14 cellular contexts compared by ENCODE assay signal in the genomic region with DNA sequence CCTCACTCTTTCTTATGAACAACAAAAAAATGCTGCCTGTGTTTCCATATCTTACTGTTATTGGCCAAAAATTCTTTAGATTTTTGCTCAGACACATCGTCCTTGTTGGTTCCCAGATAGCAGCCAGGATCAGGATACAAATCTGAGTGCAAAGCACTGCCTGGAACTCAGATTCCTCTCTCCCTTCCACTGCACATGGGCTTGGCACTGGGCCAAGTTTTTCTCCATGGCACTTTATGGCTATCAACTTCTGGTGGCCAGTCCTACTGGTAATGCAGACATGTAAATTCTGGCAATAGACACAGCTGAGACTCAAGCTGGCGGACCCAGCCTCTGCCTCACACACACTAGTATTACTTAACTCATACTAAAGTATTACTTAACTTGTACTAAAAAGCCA.
DNase-seq lines count a peak whose midpoint lies in the region; ATAC-seq and TF ChIP-seq lines count a peak whose summit lies in the region.
"Had no signal": no experiment of that assay in that cellular context is flagged by ENCODE, and none has a peak within 500 bp of the region (broad histone marks: within the 10 kb centered on the region; RNA-seq: fewer than 3 reads in every experiment).

No MANE protein-coding gene starts in this region.

- in situ Hi-C loops in astrocyte of the cerebellum (cut with HindIII; ENCODE audit: low sequenced_read_pairs): no loop called here

- H3K9me3 ChIP-seq in hepatocyte (ENCODE audit: low read depth): no peaks in the 10 kb centered on the region

- POLR2A ChIA-PET in GM10248 (lab: Yijun Ruan, JAX): no interaction called here

- H3K4me1 ChIP-seq in hepatocyte (ENCODE audit: insufficient read depth): peaks cover 14% of the 10 kb centered on the region

- no peak overlapping the region for H3K4me2 ChIP-seq in hepatocyte
- H3K4me2 ChIP-seq: KMS-11 had no signal

- ATAC-seq in HG02759 (IDR thresholded peaks at IDR 0.05; ENCODE audit: unreplicated experiment): no peak

- H3K36me3 ChIP-seq in hepatocyte (replicated peaks; ENCODE audit: insufficient read depth, low read depth): no peaks in the 10 kb centered on the region

- no peaks in the 10 kb centered on the region for H3K9me2 ChIP-seq in hepatocyte (replicated peaks; ENCODE audit: insufficient read depth)

- peak; percentile 18 for DNase-seq in AG08395 (ENCODE audit: low spot score)
- DNase-seq in GM04503 (ENCODE audit: low read depth): peak; percentile 4
- peak; percentile 13 for DNase-seq in astrocyte of the cerebellum (ENCODE audit: low read depth)
- peak; percentile 26 for DNase-seq in hepatocyte (ENCODE audit: low spot score)
- DNase-seq in GM10248 (ENCODE audit: extremely low spot score): no peak
- DNase-seq in coronary artery (ENCODE audit: low spot score): no peak
- DNase-seq in NAMALWA (ENCODE audit: low spot score): no peak
- DNase-seq: activated naive CD4-positive, alpha-beta T cell treated with Interleukin-2 at 50 U/mL for 16 hours; mammary epithelial cell; NCI-H187; occipital lobe; stimulated activated CD8-positive, alpha-beta memory T cell treated with anti-CD3 and anti-CD28 coated beads, Interleukin-4, amount 100 ng/mL, for 48 hours had no signal

- H3K79me2 ChIP-seq in hepatocyte: no peaks in the 10 kb centered on the region

- H3K27ac ChIP-seq in hepatocyte: no peak overlapping the region
- H3K27ac ChIP-seq in coronary artery: no peak overlapping the region
- H3K27ac ChIP-seq: KMS-11 had no signal

- H4K20me1 ChIP-seq in hepatocyte (ENCODE audit: insufficient read depth, poor library complexity, severe bottlenecking): no peaks in the 10 kb centered on the region

- H2AFZ ChIP-seq in hepatocyte: no peak overlapping the region

- H3K4me3 ChIP-seq in astrocyte of the cerebellum (ENCODE audit: low read depth, low read length) (no peak overlapping the region), hepatocyte (no peak overlapping the region), coronary artery (no peak overlapping the region)

- TF ChIP-seq CTCF in astrocyte of the cerebellum (IDR thresholded peaks at IDR 0.05; ENCODE audit: low read depth, low read length, missing control alignments) (no peak), hepatocyte (IDR thresholded peaks at IDR 0.05; ENCODE audit: poor library complexity) (no peak), GM10248 (IDR thresholded peaks at IDR 0.05; ENCODE audit: control extremely low read depth, extremely low read depth, low read depth, missing control alignments) (no peak), coronary artery (IDR thresholded peaks at IDR 0.05) (no peak)

- CTCF ChIA-PET in GM10248 (lab: Yijun Ruan, JAX): no interaction called here

- 81% methylated on average over 2 of the region's 2 CpGs for WGBS in hepatocyte (ENCODE audit: low lambda C conversion rate, missing lambda C conversion rate)

- no peaks in the 10 kb centered on the region for H3K27me3 ChIP-seq in hepatocyte

Comparison
In these comparisons a context has a peak if more than half of its experiments do, and no peak if none do; other contexts are left out.
1. DNase-seq: peak in AG08395 (single experiment), GM04503 (single experiment), astrocyte of the cerebellum (single experiment) and hepatocyte (single experiment); none in GM10248 (single experiment), coronary artery (single experiment) and NAMALWA (single experiment).